In genomic region chr12:6547987-6548386, GRCh38 we compare ENCODE assay signal across 14 cellular contexts. TPM values are rescaled to one million over a fixed set of nuclear protein-coding genes. Genes with fewer than 3 reads are reported as not detected.
A peak's percentile ranks its signal among the peaks of the same experiment; 100 is the strongest.
DNase-seq lines count a peak whose midpoint lies in the region; ATAC-seq, FAIRE-seq and TF ChIP-seq lines count a peak whose summit lies in the region.
"Had no signal": no experiment of that assay in that cellular context is flagged by ENCODE, and none has a peak within 500 bp of the region (broad histone marks: within the 10 kb centered on the region; RNA-seq: fewer than 3 reads in every experiment).

No MANE protein-coding gene starts in this region.

- H3K4me3 ChIP-seq in A549, result no peak overlapping the region

- TF ChIP-seq CTCF in A549 (IDR thresholded peaks at IDR 0.05), result no peak

- no peak for TF ChIP-seq RAD21 in A549 (conservative IDR thresholded peaks at IDR 0.05 in 1 of 2, IDR thresholded peaks at IDR 0.05 in 1 of 2)

- no peaks in the 10 kb centered on the region for H3K27me3 Mint-ChIP-seq in activated T-cell treated with anti-CD3 and anti-CD28 coated beads, Interleukin-2, amount 50 U/mL, for 72 hours (ENCODE audit: low read depth)
- H3K27me3 Mint-ChIP-seq: naive thymus-derived CD4-positive, alpha-beta T cell had no signal

- POLR2A ChIA-PET in A549 (lab: Yijun Ruan, JAX), result interaction anchor here (1.9 kb wide), 1 partner anchor 20 kb away, joined by 5 read pairs; the partner anchor contains the start of gene NOP2

- H3K27ac ChIP-seq in A549, result peak overlapping the region; percentile 60 to 79

- no peak for FAIRE-seq in A549 (lab: Jason Lieb, UNC)

- DNase-seq in A549 (ENCODE audit: low read depth in 1 of 2, low spot score in 1 of 2) (peak; percentile 28 to 59), LHCN-M2 (ENCODE audit: low read depth) (peak; percentile 77), dermis blood vessel endothelial cell (peak; percentile 68), myocyte (ENCODE audit: low read depth) (peak; percentile 73), HuH-7 (ENCODE audit: low spot score) (no peak)
- no peak for DNase-seq in activated T-cell treated with anti-CD3 and anti-CD28 coated beads, Interleukin-2, amount 50 U/mL, for 72 hours
- no peak for DNase-seq in effector CD8-positive, alpha-beta T cell (lab: John Stamatoyannopoulos, UW)
- DNase-seq: BE2C; naive thymus-derived CD4-positive, alpha-beta T cell; NCI-H510A; T-helper 2 cell had no signal

- CTCF ChIA-PET in A549 (lab: Yijun Ruan, JAX), result interaction anchor here (0.6 to 25.9 kb wide), 9 partner anchors 1 to 277 kb away, joined by 3 to 491 read pairs (median 4); partner anchors contain the start of genes GAPDH, IFFO1 and NOP2

- ATAC-seq in A549, result peak; percentile 52 to 64
- ATAC-seq in activated T-cell treated with anti-CD3 and anti-CD28 coated beads, Interleukin-2, amount 50 U/mL, for 72 hours (replicated peaks in 1 of 2), result no peak
- ATAC-seq in GM21381 (IDR thresholded peaks at IDR 0.05; ENCODE audit: unreplicated experiment), result no peak
- ATAC-seq: esophagus mucosa had no signal

- no peaks in the 10 kb centered on the region for H3K9me3 Mint-ChIP-seq in activated T-cell treated with anti-CD3 and anti-CD28 coated beads, Interleukin-2, amount 50 U/mL, for 72 hours
- H3K9me3 Mint-ChIP-seq: activated T-helper 1 cell treated with anti-CD3 and anti-CD28 coated beads, Interleukin-12 subunit alpha, Interleukin-12 subunit beta, Interleukin-2, Interleukin-4 antibody, amounts not matched to agents 30 ng/mL and 10 ng/mL and 1 ng/mL, durations not matched to agents 14 hours and 24 hours and 36 hours; naive thymus-derived CD4-positive, alpha-beta T cell had no signal

- peaks cover 0 to 16% of the 10 kb centered on the region in 2 donors for H3K36me3 Mint-ChIP-seq in activated T-cell treated with anti-CD3 and anti-CD28 coated beads, Interleukin-2, amount 50 U/mL, for 72 hours (ENCODE audit: insufficient read depth in 2 of 2)

- no peak overlapping the region for H3K27ac Mint-ChIP-seq in activated T-cell treated with anti-CD3 and anti-CD28 coated beads, Interleukin-2, amount 50 U/mL, for 72 hours
- H3K27ac Mint-ChIP-seq: activated T-helper 1 cell treated with anti-CD3 and anti-CD28 coated beads, Interleukin-12 subunit alpha, Interleukin-12 subunit beta, Interleukin-2, Interleukin-4 antibody, amounts not matched to agents 30 ng/mL and 10 ng/mL and 1 ng/mL, durations not matched to agents 14 hours and 24 hours and 36 hours had no signal

- WGBS in A549 (ENCODE audit: missing lambda C conversion rate), result 51% methylated on average over 9 of the region's 9 CpGs

- peaks cover 25% of the 10 kb centered on the region for H3K4me1 Mint-ChIP-seq in activated T-cell treated with anti-CD3 and anti-CD28 coated beads, Interleukin-2, amount 50 U/mL, for 72 hours (ENCODE audit: low read depth)

- H3K4me3 Mint-ChIP-seq in activated T-cell treated with anti-CD3 and anti-CD28 coated beads, Interleukin-2, amount 50 U/mL, for 72 hours, result no peak overlapping the region
- H3K4me3 Mint-ChIP-seq: activated T-helper 1 cell treated with anti-CD3 and anti-CD28 coated beads, Interleukin-12 subunit alpha, Interleukin-12 subunit beta, Interleukin-2, Interleukin-4 antibody, amounts not matched to agents 30 ng/mL and 10 ng/mL and 1 ng/mL, durations not matched to agents 14 hours and 24 hours and 36 hours had no signal

- no peaks in the 10 kb centered on the region for H3K9me3 ChIP-seq in A549
- H3K9me3 ChIP-seq: BE2C had no signal

- H3K4me2 ChIP-seq in A549, result peak overlapping the region; percentile 62

- peaks cover 41% of the 10 kb centered on the region for H3K4me1 ChIP-seq in A549

- TF ChIP-seq EP300 in A549 (IDR thresholded peaks at IDR 0.05), result no peak

- no peak for TF ChIP-seq POLR2A in A549 (IDR thresholded peaks at IDR 0.05; ENCODE audit: low read length)

TF ChIP-seq in A549, 52 proteins besides CTCF, POLR2A, EP300 and RAD21:
- TF ChIP-seq FOSL2 (IDR thresholded peaks at IDR 0.05), result no peak
- TF ChIP-seq FOSL2 (CRISPR knock-in tag; IDR thresholded peaks at IDR 0.05), result peak; percentile 65
- TF ChIP-seq CEBPB (IDR thresholded peaks at IDR 0.05), result no peak

RNA-seq across cellular contexts. Expression of gene IFFO1, which starts 7.9 kb away (rescaled TPM):
- polyA plus RNA-seq in A549 (2011; rRNA removed) (0.74 and 1.0 TPM in 2 replicates), A549 (2017; fragmentation: RNase III; extraction: RNeasy Plus Mini Kit Qiagen cat#74134 plus additional on column Dnase treatment) (0.94 to 1.5 TPM (median 1.1 TPM) in 3 replicates)
- 0.74 and 1.1 TPM in 2 replicates for polyA plus RNA-seq in A549 (2012; cell fraction: cytosol; rRNA removed)
- polyA plus RNA-seq in A549 (2012; cell fraction: nucleus; rRNA removed), result 3.3 and 3.8 TPM in 2 replicates
- 1.2 and 1.3 TPM in 2 replicates for polyA minus RNA-seq in A549 (2011; rRNA and poly(A)+ RNA removed)
- total RNA-seq in LHCN-M2 (2014; rRNA removed) (105 and 121 TPM in 2 replicates), dermis blood vessel endothelial cell (13.1 and 13.6 TPM in 2 replicates), myocyte (221 and 252 TPM in 2 replicates)
- polyA plus RNA-seq in LHCN-M2 (2012), result 64.6 TPM
- polyA plus RNA-seq in myocyte (2012), result 84.5 TPM
- 10 to 100 TPM; 14.2 to 17.0 TPM for total RNA-seq in activated T-cell treated with anti-CD3 and anti-CD28 coated beads, Interleukin-2, amount 50 U/mL, for 72 hours

RNA-seq across cellular contexts. Expression of gene GAPDH, which starts 13.7 kb away (rescaled TPM):
- polyA plus RNA-seq in A549 (2011; rRNA removed) (10,036 and 10,800 TPM in 2 replicates), A549 (2017; fragmentation: RNase III; extraction: RNeasy Plus Mini Kit Qiagen cat#74134 plus additional on column Dnase treatment) (6,292 to 6,607 TPM (median 6,463 TPM) in 3 replicates)
- 21,407 and 21,524 TPM in 2 replicates for polyA plus RNA-seq in A549 (2012; cell fraction: cytosol; rRNA removed)
- 14,086 and 20,182 TPM in 2 replicates for polyA plus RNA-seq in A549 (2012; cell fraction: nucleus; rRNA removed)
- 13,401 and 18,844 TPM in 2 replicates for polyA minus RNA-seq in A549 (2011; rRNA and poly(A)+ RNA removed)
- total RNA-seq in LHCN-M2 (2014; rRNA removed) (10,802 and 11,796 TPM in 2 replicates), dermis blood vessel endothelial cell (4,017 and 6,422 TPM in 2 replicates), myocyte (5,449 and 7,261 TPM in 2 replicates)
- polyA plus RNA-seq in LHCN-M2 (2012), result 16,196 TPM
- polyA plus RNA-seq in myocyte (2012), result 8,217 TPM
- 1,000 to 10,000 TPM; 4,101 to 4,234 TPM for total RNA-seq in activated T-cell treated with anti-CD3 and anti-CD28 coated beads, Interleukin-2, amount 50 U/mL, for 72 hours

RNA-seq across cellular contexts. Expression of gene NOP2, which starts 20.1 kb away (rescaled TPM):
- polyA plus RNA-seq in A549 (2011; rRNA removed) (162 and 176 TPM in 2 replicates), A549 (2017; fragmentation: RNase III; extraction: RNeasy Plus Mini Kit Qiagen cat#74134 plus additional on column Dnase treatment) (100 to 108 TPM (median 104 TPM) in 3 replicates)
- 82.7 and 85.6 TPM in 2 replicates for polyA plus RNA-seq in A549 (2012; cell fraction: cytosol; rRNA removed)
- 293 and 335 TPM in 2 replicates for polyA plus RNA-seq in A549 (2012; cell fraction: nucleus; rRNA removed)
- polyA minus RNA-seq in A549 (2011; rRNA and poly(A)+ RNA removed), result 90.2 and 92.1 TPM in 2 replicates
- total RNA-seq in LHCN-M2 (2014; rRNA removed) (88.9 and 101 TPM in 2 replicates), dermis blood vessel endothelial cell (15.5 and 19.3 TPM in 2 replicates), myocyte (53.3 and 81.3 TPM in 2 replicates)
- 27.3 TPM for polyA plus RNA-seq in LHCN-M2 (2012)
- polyA plus RNA-seq in myocyte (2012), result 33.9 TPM
- total RNA-seq in activated T-cell treated with anti-CD3 and anti-CD28 coated beads, Interleukin-2, amount 50 U/mL, for 72 hours, result 10 to 100 TPM; 76.9 to 89.8 TPM

RNA-seq across cellular contexts. Expression of gene NCAPD2, which starts 54.1 kb away (rescaled TPM):
- 130 and 145 TPM in 2 replicates for polyA plus RNA-seq in A549 (2011; rRNA removed)
- 86.9 and 90.0 TPM in 2 replicates for polyA plus RNA-seq in A549 (2012; cell fraction: cytosol; rRNA removed)
- 124 and 125 TPM in 2 replicates for polyA plus RNA-seq in A549 (2012; cell fraction: nucleus; rRNA removed)
- 76.1 to 82.0 TPM (median 77.3 TPM) in 3 replicates for polyA plus RNA-seq in A549 (2017; fragmentation: RNase III; extraction: RNeasy Plus Mini Kit Qiagen cat#74134 plus additional on column Dnase treatment)
- 163 and 187 TPM in 2 replicates for polyA minus RNA-seq in A549 (2011; rRNA and poly(A)+ RNA removed)
- total RNA-seq in LHCN-M2 (2014; rRNA removed), result 93.5 and 112 TPM in 2 replicates
- polyA plus RNA-seq in LHCN-M2 (2012), result 45.5 TPM
- total RNA-seq in dermis blood vessel endothelial cell, result 28.2 and 102 TPM in 2 replicates
- 15.5 and 40.4 TPM in 2 replicates for total RNA-seq in myocyte
- 17.4 TPM for polyA plus RNA-seq in myocyte (2012)
- 100 to 1,000 TPM; 156 to 168 TPM for total RNA-seq in activated T-cell treated with anti-CD3 and anti-CD28 coated beads, Interleukin-2, amount 50 U/mL, for 72 hours

RNA-seq across cellular contexts. Expression of gene MRPL51, which starts 54.9 kb away (rescaled TPM):
- 181 and 337 TPM in 2 replicates for polyA plus RNA-seq in A549 (2011; rRNA removed)
- polyA plus RNA-seq in A549 (2012; cell fraction: cytosol; rRNA removed), result 198 and 262 TPM in 2 replicates
- polyA plus RNA-seq in A549 (2012; cell fraction: nucleus; rRNA removed), result 65.6 and 118 TPM in 2 replicates
- polyA plus RNA-seq in A549 (2017; fragmentation: RNase III; extraction: RNeasy Plus Mini Kit Qiagen cat#74134 plus additional on column Dnase treatment), result 260 to 272 TPM (median 265 TPM) in 3 replicates
- 33.9 and 50.6 TPM in 2 replicates for polyA minus RNA-seq in A549 (2011; rRNA and poly(A)+ RNA removed)
- total RNA-seq in LHCN-M2 (2014; rRNA removed), result 113 and 124 TPM in 2 replicates
- polyA plus RNA-seq in LHCN-M2 (2012), result 356 TPM
- 86.4 and 167 TPM in 2 replicates for total RNA-seq in dermis blood vessel endothelial cell
- 66.5 and 92.2 TPM in 2 replicates for total RNA-seq in myocyte
- 178 TPM for polyA plus RNA-seq in myocyte (2012)
- total RNA-seq in activated T-cell treated with anti-CD3 and anti-CD28 coated beads, Interleukin-2, amount 50 U/mL, for 72 hours, result 100 to 1,000 TPM; 170 to 179 TPM

Comparison
In these comparisons a context has a peak if more than half of its experiments do, and no peak if none do; other contexts are left out.
1. ATAC-seq: peak in A549 (2 of 2); none in activated T-cell treated with anti-CD3 and anti-CD28 coated beads, Interleukin-2, amount 50 U/mL, for 72 hours (0 of 2) and GM21381 (single experiment).
2. DNase-seq: peak in A549 (2 of 2), LHCN-M2 (single experiment), dermis blood vessel endothelial cell (single experiment) and myocyte (single experiment); none in HuH-7 (single experiment), activated T-cell treated with anti-CD3 and anti-CD28 coated beads, Interleukin-2, amount 50 U/mL, for 72 hours (0 of 2) and effector CD8-positive, alpha-beta T cell (single experiment).